In the genomic region with DNA sequence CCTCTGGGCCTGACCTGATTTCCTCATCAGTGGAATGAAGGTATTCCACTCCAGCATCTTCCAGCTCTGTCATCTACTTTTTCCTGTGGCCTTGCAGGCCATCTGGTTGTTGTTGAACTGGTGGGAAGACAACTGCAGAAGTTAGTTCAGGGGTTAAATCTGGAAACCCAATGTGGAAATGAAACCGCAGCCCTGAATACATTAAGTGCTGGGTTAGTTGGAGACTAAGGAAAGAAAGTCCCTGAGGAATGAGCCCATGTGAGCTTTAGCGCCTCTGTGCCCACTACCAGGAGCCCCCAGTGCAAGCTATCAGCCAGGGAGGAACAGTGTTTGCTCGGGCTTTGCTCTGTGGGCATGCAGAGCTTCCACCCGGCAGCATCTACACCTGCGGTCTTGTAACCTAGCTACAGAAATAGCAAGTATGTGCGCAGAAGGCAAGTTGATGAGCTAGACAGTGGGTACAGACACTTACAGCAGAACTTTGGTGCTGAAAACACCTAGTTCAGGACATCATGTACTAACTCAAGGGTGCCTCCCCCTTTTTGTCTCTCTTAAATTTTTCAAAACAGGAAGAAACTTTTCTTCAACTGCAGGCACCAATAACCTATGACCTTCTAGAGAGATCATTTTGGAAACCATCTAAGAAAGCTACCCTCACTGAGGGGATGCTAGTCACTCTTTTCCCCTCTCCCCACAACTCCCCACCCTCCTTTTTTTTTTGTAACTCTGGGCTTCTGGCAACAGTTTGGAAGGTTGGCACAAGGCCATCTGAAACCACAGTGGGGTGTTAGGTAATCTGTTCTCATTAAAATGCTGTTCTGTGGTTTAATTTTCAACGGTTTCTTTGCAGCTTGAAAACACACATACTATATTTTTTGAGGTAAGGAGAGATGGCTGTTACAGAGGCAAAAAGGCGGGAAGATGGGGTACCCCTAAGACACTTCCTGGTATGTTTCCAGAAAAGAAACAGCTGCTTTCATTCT, we compare ENCODE assay signal across 8 cellular contexts. TPM values are rescaled to one million over a fixed set of nuclear protein-coding genes. Genes with fewer than 3 reads are reported as not detected.
DNase-seq lines count a peak whose midpoint lies in the region; ATAC-seq and TF ChIP-seq lines count a peak whose summit lies in the region.

No MANE protein-coding gene starts in this region.

- DNase-seq in NCI-H748 treated with DMSO at 0.1 percent for 48 hours (lab: John Stamatoyannopoulos, UW) = peak; percentile 42
- DNase-seq in activated T-helper 1 cell treated with anti-CD3 and anti-CD28 coated beads, Interleukin-12 subunit alpha, Interleukin-12 subunit beta, Interleukin-2, Interleukin-4 antibody, amounts not matched to agents 30 ng/mL and 10 ng/mL and 1 ng/mL, durations not matched to agents 14 hours and 24 hours and 36 hours (ENCODE audit: low spot score) = peak; percentile 59
- DNase-seq in naive thymus-derived CD4-positive, alpha-beta T cell = peak; percentile 32 to 98 (median 95)
- no peak for DNase-seq in occipital lobe (lab: John Stamatoyannopoulos, UW)
- DNase-seq in HFFc6 = no peak
- DNase-seq in GOT3 (lab: John Stamatoyannopoulos, UW) = no peak

- peaks cover 30% of the 10 kb centered on the region for H3K27me3 Mint-ChIP-seq in activated T-helper 1 cell treated with anti-CD3 and anti-CD28 coated beads, Interleukin-12 subunit alpha, Interleukin-12 subunit beta, Interleukin-2, Interleukin-4 antibody, amounts not matched to agents 30 ng/mL and 10 ng/mL and 1 ng/mL, durations not matched to agents 14 hours and 24 hours and 36 hours (ENCODE audit: insufficient read depth)
- peaks cover 0 to 50% (median 0%) of the 10 kb centered on the region in 5 donors for H3K27me3 Mint-ChIP-seq in naive thymus-derived CD4-positive, alpha-beta T cell
- H3K27me3 Mint-ChIP-seq in HFFc6 (ENCODE audit: insufficient read depth) = peaks cover 7% of the 10 kb centered on the region

- H3K27ac ChIP-seq in naive thymus-derived CD4-positive, alpha-beta T cell (ENCODE audit: low read depth, low read length) = peak overlapping the region; percentile 99

- H3K4me1 ChIP-seq in naive thymus-derived CD4-positive, alpha-beta T cell (ENCODE audit: control insufficient read depth in 2 of 2, insufficient read depth in 2 of 2, low read length in 2 of 2) = peaks cover 86 to 87% of the 10 kb centered on the region in 2 donors

- ATAC-seq in GM18873 (IDR thresholded peaks at IDR 0.05; ENCODE audit: low FRiP score, unreplicated experiment) = peak; percentile 46
- peak; percentile 38 for ATAC-seq in HG02970 (IDR thresholded peaks at IDR 0.05; ENCODE audit: low FRiP score, unreplicated experiment)
- ATAC-seq in naive thymus-derived CD4-positive, alpha-beta T cell = peak; percentile 76

- H3K9me3 ChIP-seq in naive thymus-derived CD4-positive, alpha-beta T cell (ENCODE audit: control insufficient read depth in 2 of 3, low read length in 3 of 3) = no peaks in the 10 kb centered on the region

- CTCF ChIA-PET in naive thymus-derived CD4-positive, alpha-beta T cell (lab: Charles Lee) = interaction anchor here (0.6 to 2.6 kb wide), 17 partner anchors 8 to 248 kb away, joined by 3 to 14 read pairs (median 5); no protein-coding TSS in a partner anchor

- H3K27ac Mint-ChIP-seq in activated T-helper 1 cell treated with anti-CD3 and anti-CD28 coated beads, Interleukin-12 subunit alpha, Interleukin-12 subunit beta, Interleukin-2, Interleukin-4 antibody, amounts not matched to agents 30 ng/mL and 10 ng/mL and 1 ng/mL, durations not matched to agents 14 hours and 24 hours and 36 hours = peak overlapping the region; percentile 60
- peak overlapping the region; percentile 82 to 100 (median 99) for H3K27ac Mint-ChIP-seq in naive thymus-derived CD4-positive, alpha-beta T cell
- H3K27ac Mint-ChIP-seq in HFFc6 = no peak overlapping the region

- peak overlapping the region; percentile 15 for H3K4me3 ChIP-seq in naive thymus-derived CD4-positive, alpha-beta T cell (ENCODE audit: low read length)

- intact Hi-C loops in activated T-helper 1 cell treated with anti-CD3 and anti-CD28 coated beads, Interleukin-12 subunit alpha, Interleukin-12 subunit beta, Interleukin-2, Interleukin-4 antibody, amounts not matched to agents 30 ng/mL and 10 ng/mL and 1 ng/mL, durations not matched to agents 14 hours and 24 hours and 36 hours (cut with micrococcal nuclease) = loop anchor here (10.0 kb wide), 1 partner anchor 471 kb away; no protein-coding TSS in a partner anchor
- intact Hi-C loops in naive thymus-derived CD4-positive, alpha-beta T cell (cut with micrococcal nuclease) = loop anchor here (1.0 to 5.0 kb wide), 13 partner anchors 9 to 246 kb away; a partner anchor contains a TSS

- TF ChIP-seq CTCF in HFFc6 (IDR thresholded peaks at IDR 0.05) = no peak

- peak overlapping the region; percentile 17 for H3K4me3 Mint-ChIP-seq in activated T-helper 1 cell treated with anti-CD3 and anti-CD28 coated beads, Interleukin-12 subunit alpha, Interleukin-12 subunit beta, Interleukin-2, Interleukin-4 antibody, amounts not matched to agents 30 ng/mL and 10 ng/mL and 1 ng/mL, durations not matched to agents 14 hours and 24 hours and 36 hours
- peak overlapping the region; percentile 52 to 92 (median 81) for H3K4me3 Mint-ChIP-seq in naive thymus-derived CD4-positive, alpha-beta T cell
- no peak overlapping the region for H3K4me3 Mint-ChIP-seq in HFFc6

- peaks cover 2% of the 10 kb centered on the region for H3K36me3 Mint-ChIP-seq in activated T-helper 1 cell treated with anti-CD3 and anti-CD28 coated beads, Interleukin-12 subunit alpha, Interleukin-12 subunit beta, Interleukin-2, Interleukin-4 antibody, amounts not matched to agents 30 ng/mL and 10 ng/mL and 1 ng/mL, durations not matched to agents 14 hours and 24 hours and 36 hours (ENCODE audit: low read depth)
- peaks cover 0 to 16% (median 0%) of the 10 kb centered on the region in 5 donors for H3K36me3 Mint-ChIP-seq in naive thymus-derived CD4-positive, alpha-beta T cell
- no peaks in the 10 kb centered on the region for H3K36me3 Mint-ChIP-seq in HFFc6 (ENCODE audit: low read depth)

- POLR2A ChIA-PET in naive thymus-derived CD4-positive, alpha-beta T cell (lab: Charles Lee) = interaction anchor here (0.6 to 13.4 kb wide), 39 partner anchors 8 to 245 kb away, joined by 3 to 331 read pairs (median 5); a partner anchor contains a TSS

- H3K27me3 ChIP-seq in naive thymus-derived CD4-positive, alpha-beta T cell (ENCODE audit: control insufficient read depth in 2 of 2, insufficient read depth in 2 of 2, low read length in 2 of 2) = no peaks in the 10 kb centered on the region

- no peaks in the 10 kb centered on the region for H3K9me3 Mint-ChIP-seq in activated T-helper 1 cell treated with anti-CD3 and anti-CD28 coated beads, Interleukin-12 subunit alpha, Interleukin-12 subunit beta, Interleukin-2, Interleukin-4 antibody, amounts not matched to agents 30 ng/mL and 10 ng/mL and 1 ng/mL, durations not matched to agents 14 hours and 24 hours and 36 hours
- peaks cover 0 to 6% (median 0%) of the 10 kb centered on the region in 11 donors for H3K9me3 Mint-ChIP-seq in naive thymus-derived CD4-positive, alpha-beta T cell
- no peaks in the 10 kb centered on the region for H3K9me3 Mint-ChIP-seq in HFFc6

- H3K4me1 Mint-ChIP-seq in activated T-helper 1 cell treated with anti-CD3 and anti-CD28 coated beads, Interleukin-12 subunit alpha, Interleukin-12 subunit beta, Interleukin-2, Interleukin-4 antibody, amounts not matched to agents 30 ng/mL and 10 ng/mL and 1 ng/mL, durations not matched to agents 14 hours and 24 hours and 36 hours (ENCODE audit: low read depth) = peaks cover 82% of the 10 kb centered on the region
- peaks cover 70 to 100% (median 94%) of the 10 kb centered on the region in 7 donors for H3K4me1 Mint-ChIP-seq in naive thymus-derived CD4-positive, alpha-beta T cell
- H3K4me1 Mint-ChIP-seq in HFFc6 (ENCODE audit: low read depth) = no peaks in the 10 kb centered on the region

- no peaks in the 10 kb centered on the region for H3K36me3 ChIP-seq in naive thymus-derived CD4-positive, alpha-beta T cell (ENCODE audit: control insufficient read depth in 2 of 3, insufficient read depth in 3 of 3, low read length in 3 of 3)

RNA-seq across cellular contexts. Expression of a gene that starts 18.3 kb away (rescaled TPM):
- 83.3 and 86.3 TPM in 2 replicates for total RNA-seq in activated T-helper 1 cell treated with anti-CD3 and anti-CD28 coated beads, Interleukin-12 subunit alpha, Interleukin-12 subunit beta, Interleukin-2, Interleukin-4 antibody, amounts not matched to agents 30 ng/mL and 10 ng/mL and 1 ng/mL, durations not matched to agents 14 hours and 24 hours and 36 hours
- 1,000 to 10,000 TPM in 1 of 5 experiments, 100 to 1,000 TPM in 4; 239 to 1,323 (median 255) TPM for total RNA-seq in naive thymus-derived CD4-positive, alpha-beta T cell
- 100 to 1,000 TPM; 368 to 502 TPM for polyA plus RNA-seq in naive thymus-derived CD4-positive, alpha-beta T cell
- total RNA-seq in occipital lobe = 115 TPM
- total RNA-seq in HFFc6 (2021; fragmentation: NEBNext Ultra II Directional; extraction: Animal tissue kit (Norgen Biotek cat#: 25700)) = not detected

Comparison
In these comparisons a context has a peak if more than half of its experiments do, and no peak if none do; other contexts are left out.
1. DNase-seq: peak in NCI-H748 treated with DMSO at 0.1 percent for 48 hours (single experiment), activated T-helper 1 cell treated with anti-CD3 and anti-CD28 coated beads, Interleukin-12 subunit alpha, Interleukin-12 subunit beta, Interleukin-2, Interleukin-4 antibody, amounts not matched to agents 30 ng/mL and 10 ng/mL and 1 ng/mL, durations not matched to agents 14 hours and 24 hours and 36 hours (single experiment) and naive thymus-derived CD4-positive, alpha-beta T cell (9 of 9); none in occipital lobe (single experiment), HFFc6 (single experiment) and GOT3 (single experiment).
2. RNA of a gene that starts 18.3 kb away (total RNA-seq): 239 to 1,323 TPM in naive thymus-derived CD4-positive, alpha-beta T cell, 115 TPM in occipital lobe (single experiment) and 83.3 to 86.3 TPM in activated T-helper 1 cell treated with anti-CD3 and anti-CD28 coated beads, Interleukin-12 subunit alpha, Interleukin-12 subunit beta, Interleukin-2, Interleukin-4 antibody, amounts not matched to agents 30 ng/mL and 10 ng/mL and 1 ng/mL, durations not matched to agents 14 hours and 24 hours and 36 hours; not detected in HFFc6; every median in the first group is over 10 times any median in the second.
3. Peak in every context shown above with its lines, with median percentiles within 50 percentile points of each other: ATAC-seq.